ENCODE assay signal across 14 cellular contexts in the genomic region with DNA sequence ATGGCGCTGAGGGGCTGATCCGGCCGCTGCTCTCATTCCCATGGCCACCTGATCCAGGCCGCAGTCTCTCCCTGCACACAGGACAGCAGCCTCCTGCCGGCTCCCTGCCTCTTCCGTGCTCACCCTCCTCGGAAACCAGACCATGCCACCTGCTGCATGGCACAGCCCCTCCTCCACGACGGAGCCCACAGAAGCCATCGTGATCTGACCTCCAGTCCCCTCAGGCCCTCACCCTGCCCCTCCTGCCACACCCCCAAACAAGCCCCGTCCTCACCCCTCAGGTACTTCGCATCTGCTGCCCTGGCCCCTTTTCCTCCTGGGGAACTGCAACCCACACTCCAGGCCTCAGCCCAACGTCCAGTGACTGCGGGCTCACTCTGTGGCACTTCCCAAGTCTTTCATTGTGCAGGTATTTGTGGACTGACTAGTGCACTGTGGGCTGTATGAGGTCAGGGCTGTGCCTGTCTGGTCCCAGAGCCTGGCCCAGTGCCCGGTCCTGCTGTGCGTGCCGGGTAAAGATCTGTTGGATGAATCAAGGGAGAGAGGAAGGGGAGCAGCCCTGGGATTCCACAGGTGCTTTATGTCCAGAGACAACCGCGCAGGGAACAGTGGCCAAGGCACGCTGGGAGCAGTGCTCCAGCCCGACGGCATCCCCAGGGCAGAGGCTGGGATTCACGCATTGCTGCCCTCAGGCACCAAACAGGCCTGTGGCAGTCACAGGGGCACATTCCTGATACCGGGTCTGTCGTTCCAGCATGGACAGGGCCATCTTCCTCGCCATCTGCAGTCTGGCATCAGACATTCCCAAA.
DNase-seq lines count a peak whose midpoint lies in the region; ATAC-seq and TF ChIP-seq lines count a peak whose summit lies in the region.
"Had no signal": no experiment of that assay in that cellular context is flagged by ENCODE, and none has a peak within 500 bp of the region (broad histone marks: within the 10 kb centered on the region; RNA-seq: fewer than 3 reads in every experiment).

No MANE protein-coding gene starts in this region.

- H3K4me1 ChIP-seq in body of pancreas (no peaks in the 10 kb centered on the region), upper lobe of left lung (peaks cover 0 to 8% (median 2%) of the 10 kb centered on the region in 4 donors)

- TF ChIP-seq POLR2A in body of pancreas (IDR thresholded peaks at IDR 0.05) (no peak), upper lobe of left lung (IDR thresholded peaks at IDR 0.05) (no peak)

- no peaks in the 10 kb centered on the region for H3K36me3 ChIP-seq in body of pancreas (replicated peaks in 1 of 2; ENCODE audit: insufficient read depth in 1 of 2, low read depth in 2 of 2)
- H3K36me3 ChIP-seq in upper lobe of left lung, result no peaks in the 10 kb centered on the region

- WGBS in body of pancreas, 2 donors, result 56 to 66% methylated on average over 12 to 26 of the region's 26 CpGs
- 83 to 87% methylated on average over 25 to 26 of the region's 26 CpGs for WGBS in upper lobe of left lung, 2 donors

- intact Hi-C loops in body of pancreas (cut with DNase I), result no loop called here

- H3K4me3 ChIP-seq in body of pancreas, result no peak overlapping the region
- H3K4me3 ChIP-seq in upper lobe of left lung, result no peak overlapping the region

- DNase-seq in activated naive CD4-positive, alpha-beta T cell treated with anti-CD3 and anti-CD28 coated beads, Interleukin-2, amount 50 U/mL, for 16 hours, result peak; percentile 5
- no peak for DNase-seq in activated naive CD4-positive, alpha-beta T cell treated with Interleukin-2 at 50 U/mL for 16 hours
- DNase-seq in body of pancreas (peak in 1 of 4 donors; percentile 14), kidney tubule cell (ENCODE audit: low spot score) (peak; percentile 19), upper lobe of left lung (peak; percentile 20 to 78), T-helper 1 cell (no peak), HT-29 (ENCODE audit: low spot score) (no peak)
- DNase-seq: activated CD4-positive, alpha-beta T cell treated with anti-CD3 and anti-CD28 coated beads for 36 hours; effector memory CD4-positive, alpha-beta T cell; MM.1S; naive B cell; NCI-H446 treated with DMSO at 0.1 percent for 48 hours; stimulated activated naive CD8-positive, alpha-beta T cell treated with anti-CD3 and anti-CD28 coated beads, Interleukin-15, Interleukin-2, amounts not matched to agents 100 U/mL and 50 U/mL, for 24 hours had no signal

- TF ChIP-seq CTCF in body of pancreas (IDR thresholded peaks at IDR 0.05) (no peak), upper lobe of left lung (IDR thresholded peaks at IDR 0.05) (no peak)

- TF ChIP-seq EP300 in upper lobe of left lung (IDR thresholded peaks at IDR 0.05), result no peak

- H3K9me3 ChIP-seq in body of pancreas, result no peaks in the 10 kb centered on the region
- H3K9me3 ChIP-seq in upper lobe of left lung, result no peaks in the 10 kb centered on the region

- H3K27ac ChIP-seq in body of pancreas (no peak overlapping the region), upper lobe of left lung (peak overlapping the region in 1 of 4 donors; percentile 42)

- ATAC-seq in body of pancreas (peak; percentile 35), upper lobe of left lung (ENCODE audit: low FRiP score in 2 of 2) (peak; percentile 9 to 65), HG02798 (IDR thresholded peaks at IDR 0.05; ENCODE audit: poor library complexity, unreplicated experiment) (no peak)
- ATAC-seq: activated CD4-positive, alpha-beta T cell treated with anti-CD3 and anti-CD28 coated beads for 36 hours; stimulated activated naive CD8-positive, alpha-beta T cell treated with anti-CD3 and anti-CD28 coated beads, Interleukin-15, Interleukin-2, amounts not matched to agents 100 U/mL and 50 U/mL, for 24 hours had no signal

- H3K27me3 ChIP-seq in body of pancreas (no peaks in the 10 kb centered on the region), upper lobe of left lung (no peaks in the 10 kb centered on the region)

Comparison
In these comparisons a context has a peak if more than half of its experiments do, and no peak if none do; other contexts are left out.
1. DNase-seq: peak in activated naive CD4-positive, alpha-beta T cell treated with anti-CD3 and anti-CD28 coated beads, Interleukin-2, amount 50 U/mL, for 16 hours (single experiment), kidney tubule cell (single experiment) and upper lobe of left lung (2 of 2); none in activated naive CD4-positive, alpha-beta T cell treated with Interleukin-2 at 50 U/mL for 16 hours (single experiment), T-helper 1 cell (0 of 5) and HT-29 (single experiment).